In the genomic region with DNA sequence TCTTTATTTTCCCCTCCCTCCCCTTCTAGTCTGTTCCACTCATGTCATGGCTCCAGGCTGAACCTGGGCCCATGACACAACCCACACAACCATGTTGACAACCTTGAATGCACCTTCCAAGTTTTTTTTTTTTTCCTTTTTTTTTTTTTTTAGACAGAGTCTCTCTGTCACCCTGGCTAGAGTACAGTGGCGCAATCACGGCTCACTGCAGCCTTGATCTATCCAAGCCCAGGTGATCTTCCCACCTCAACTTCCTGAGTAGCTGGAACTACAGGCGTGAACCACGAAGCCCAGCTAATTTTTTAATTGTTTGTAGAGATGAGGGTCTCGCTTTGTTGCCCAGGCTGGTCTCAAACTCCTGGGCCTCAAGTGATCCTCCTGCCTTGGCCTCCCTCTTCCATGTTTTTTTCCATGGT, we compare ENCODE assay signal across 1 cellular context.
A peak's percentile ranks its signal among the peaks of the same experiment; 100 is the strongest.
TF ChIP-seq lines count a peak whose summit lies in the region.

No MANE protein-coding gene starts in this region.

TF ChIP-seq in HepG2, 621 proteins besides CTCF, POLR2A, EP300 and RAD21 (continued from another document and continues in another):
- TF ChIP-seq, protein P1, sequence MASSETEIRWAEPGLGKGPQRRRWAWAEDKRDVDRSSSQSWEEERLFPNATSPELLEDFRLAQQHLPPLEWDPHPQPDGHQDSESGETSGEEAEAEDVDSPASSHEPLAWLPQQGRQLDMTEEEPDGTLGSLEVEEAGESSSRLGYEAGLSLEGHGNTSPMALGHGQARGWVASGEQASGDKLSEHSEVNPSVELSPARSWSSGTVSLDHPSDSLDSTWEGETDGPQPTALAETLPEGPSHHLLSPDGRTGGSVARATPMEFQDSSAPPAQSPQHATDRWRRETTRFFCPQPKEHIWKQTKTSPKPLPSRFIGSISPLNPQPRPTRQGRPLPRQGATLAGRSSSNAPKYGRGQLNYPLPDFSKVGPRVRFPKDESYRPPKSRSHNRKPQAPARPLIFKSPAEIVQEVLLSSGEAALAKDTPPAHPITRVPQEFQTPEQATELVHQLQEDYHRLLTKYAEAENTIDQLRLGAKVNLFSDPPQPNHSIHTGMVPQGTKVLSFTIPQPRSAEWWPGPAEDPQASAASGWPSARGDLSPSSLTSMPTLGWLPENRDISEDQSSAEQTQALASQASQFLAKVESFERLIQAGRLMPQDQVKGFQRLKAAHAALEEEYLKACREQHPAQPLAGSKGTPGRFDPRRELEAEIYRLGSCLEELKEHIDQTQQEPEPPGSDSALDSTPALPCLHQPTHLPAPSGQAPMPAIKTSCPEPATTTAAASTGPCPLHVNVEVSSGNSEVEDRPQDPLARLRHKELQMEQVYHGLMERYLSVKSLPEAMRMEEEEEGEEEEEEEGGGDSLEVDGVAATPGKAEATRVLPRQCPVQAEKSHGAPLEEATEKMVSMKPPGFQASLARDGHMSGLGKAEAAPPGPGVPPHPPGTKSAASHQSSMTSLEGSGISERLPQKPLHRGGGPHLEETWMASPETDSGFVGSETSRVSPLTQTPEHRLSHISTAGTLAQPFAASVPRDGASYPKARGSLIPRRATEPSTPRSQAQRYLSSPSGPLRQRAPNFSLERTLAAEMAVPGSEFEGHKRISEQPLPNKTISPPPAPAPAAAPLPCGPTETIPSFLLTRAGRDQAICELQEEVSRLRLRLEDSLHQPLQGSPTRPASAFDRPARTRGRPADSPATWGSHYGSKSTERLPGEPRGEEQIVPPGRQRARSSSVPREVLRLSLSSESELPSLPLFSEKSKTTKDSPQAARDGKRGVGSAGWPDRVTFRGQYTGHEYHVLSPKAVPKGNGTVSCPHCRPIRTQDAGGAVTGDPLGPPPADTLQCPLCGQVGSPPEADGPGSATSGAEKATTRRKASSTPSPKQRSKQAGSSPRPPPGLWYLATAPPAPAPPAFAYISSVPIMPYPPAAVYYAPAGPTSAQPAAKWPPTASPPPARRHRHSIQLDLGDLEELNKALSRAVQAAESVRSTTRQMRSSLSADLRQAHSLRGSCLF (CRISPR knock-in tag; IDR thresholded peaks at IDR 0.05; ENCODE audit: borderline replicate concordance) = no peak
- peak; percentile 87 for TF ChIP-seq SAP130 (CRISPR knock-in tag; IDR thresholded peaks at IDR 0.05; ENCODE audit: low read depth)
- TF ChIP-seq, protein P2, sequence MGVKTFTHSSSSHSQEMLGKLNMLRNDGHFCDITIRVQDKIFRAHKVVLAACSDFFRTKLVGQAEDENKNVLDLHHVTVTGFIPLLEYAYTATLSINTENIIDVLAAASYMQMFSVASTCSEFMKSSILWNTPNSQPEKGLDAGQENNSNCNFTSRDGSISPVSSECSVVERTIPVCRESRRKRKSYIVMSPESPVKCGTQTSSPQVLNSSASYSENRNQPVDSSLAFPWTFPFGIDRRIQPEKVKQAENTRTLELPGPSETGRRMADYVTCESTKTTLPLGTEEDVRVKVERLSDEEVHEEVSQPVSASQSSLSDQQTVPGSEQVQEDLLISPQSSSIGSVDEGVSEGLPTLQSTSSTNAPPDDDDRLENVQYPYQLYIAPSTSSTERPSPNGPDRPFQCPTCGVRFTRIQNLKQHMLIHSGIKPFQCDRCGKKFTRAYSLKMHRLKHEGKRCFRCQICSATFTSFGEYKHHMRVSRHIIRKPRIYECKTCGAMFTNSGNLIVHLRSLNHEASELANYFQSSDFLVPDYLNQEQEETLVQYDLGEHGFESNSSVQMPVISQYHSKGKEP (CRISPR knock-in tag; IDR thresholded peaks at IDR 0.05) = no peak
- no peak for TF ChIP-seq PCBP1 (IDR thresholded peaks at IDR 0.05; ENCODE audit: borderline replicate concordance, low read depth, low read length)
- TF ChIP-seq KAT8 (CRISPR knock-in tag; IDR thresholded peaks at IDR 0.05) = 0 out of 2 replicates have a peak, but pooled peaks have one; percentile 35
- TF ChIP-seq, protein P3, sequence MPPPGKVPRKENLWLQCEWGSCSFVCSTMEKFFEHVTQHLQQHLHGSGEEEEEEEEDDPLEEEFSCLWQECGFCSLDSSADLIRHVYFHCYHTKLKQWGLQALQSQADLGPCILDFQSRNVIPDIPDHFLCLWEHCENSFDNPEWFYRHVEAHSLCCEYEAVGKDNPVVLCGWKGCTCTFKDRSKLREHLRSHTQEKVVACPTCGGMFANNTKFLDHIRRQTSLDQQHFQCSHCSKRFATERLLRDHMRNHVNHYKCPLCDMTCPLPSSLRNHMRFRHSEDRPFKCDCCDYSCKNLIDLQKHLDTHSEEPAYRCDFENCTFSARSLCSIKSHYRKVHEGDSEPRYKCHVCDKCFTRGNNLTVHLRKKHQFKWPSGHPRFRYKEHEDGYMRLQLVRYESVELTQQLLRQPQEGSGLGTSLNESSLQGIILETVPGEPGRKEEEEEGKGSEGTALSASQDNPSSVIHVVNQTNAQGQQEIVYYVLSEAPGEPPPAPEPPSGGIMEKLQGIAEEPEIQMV (CRISPR knock-in tag; IDR thresholded peaks at IDR 0.05; ENCODE audit: low read depth) = no peak
- TF ChIP-seq, protein P4, sequence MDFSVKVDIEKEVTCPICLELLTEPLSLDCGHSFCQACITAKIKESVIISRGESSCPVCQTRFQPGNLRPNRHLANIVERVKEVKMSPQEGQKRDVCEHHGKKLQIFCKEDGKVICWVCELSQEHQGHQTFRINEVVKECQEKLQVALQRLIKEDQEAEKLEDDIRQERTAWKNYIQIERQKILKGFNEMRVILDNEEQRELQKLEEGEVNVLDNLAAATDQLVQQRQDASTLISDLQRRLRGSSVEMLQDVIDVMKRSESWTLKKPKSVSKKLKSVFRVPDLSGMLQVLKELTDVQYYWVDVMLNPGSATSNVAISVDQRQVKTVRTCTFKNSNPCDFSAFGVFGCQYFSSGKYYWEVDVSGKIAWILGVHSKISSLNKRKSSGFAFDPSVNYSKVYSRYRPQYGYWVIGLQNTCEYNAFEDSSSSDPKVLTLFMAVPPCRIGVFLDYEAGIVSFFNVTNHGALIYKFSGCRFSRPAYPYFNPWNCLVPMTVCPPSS (IDR thresholded peaks at IDR 0.05) = no peak
- TF ChIP-seq TP53 (CRISPR knock-in tag; conservative IDR thresholded peaks at IDR 0.05) = no peak
- no peak for TF ChIP-seq THYN1 (CRISPR knock-in tag; IDR thresholded peaks at IDR 0.05; ENCODE audit: borderline replicate concordance, low read depth)
- TF ChIP-seq MYC (CRISPR knock-in tag; IDR thresholded peaks at IDR 0.05; ENCODE audit: borderline replicate concordance) = peak; percentile 48; the same call in 1 of the 2 replicates
- peak; percentile 12; the same call in 1 of the 2 replicates for TF ChIP-seq BHLHE40 (IDR thresholded peaks at IDR 0.05; ENCODE audit: low read length)
- TF ChIP-seq, protein P5, sequence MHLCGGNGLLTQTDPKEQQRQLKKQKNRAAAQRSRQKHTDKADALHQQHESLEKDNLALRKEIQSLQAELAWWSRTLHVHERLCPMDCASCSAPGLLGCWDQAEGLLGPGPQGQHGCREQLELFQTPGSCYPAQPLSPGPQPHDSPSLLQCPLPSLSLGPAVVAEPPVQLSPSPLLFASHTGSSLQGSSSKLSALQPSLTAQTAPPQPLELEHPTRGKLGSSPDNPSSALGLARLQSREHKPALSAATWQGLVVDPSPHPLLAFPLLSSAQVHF (CRISPR knock-in tag; IDR thresholded peaks at IDR 0.05) = no peak
- TF ChIP-seq PHF5A (CRISPR knock-in tag; IDR thresholded peaks at IDR 0.05; ENCODE audit: low read depth, unreplicated experiment) = no peak
- TF ChIP-seq REXO4 (CRISPR knock-in tag; IDR thresholded peaks at IDR 0.05; ENCODE audit: borderline replicate concordance) = no peak
- no peak for TF ChIP-seq ZNF558 (CRISPR knock-in tag; IDR thresholded peaks at IDR 0.05; ENCODE audit: borderline replicate concordance)
- TF ChIP-seq, protein P6, sequence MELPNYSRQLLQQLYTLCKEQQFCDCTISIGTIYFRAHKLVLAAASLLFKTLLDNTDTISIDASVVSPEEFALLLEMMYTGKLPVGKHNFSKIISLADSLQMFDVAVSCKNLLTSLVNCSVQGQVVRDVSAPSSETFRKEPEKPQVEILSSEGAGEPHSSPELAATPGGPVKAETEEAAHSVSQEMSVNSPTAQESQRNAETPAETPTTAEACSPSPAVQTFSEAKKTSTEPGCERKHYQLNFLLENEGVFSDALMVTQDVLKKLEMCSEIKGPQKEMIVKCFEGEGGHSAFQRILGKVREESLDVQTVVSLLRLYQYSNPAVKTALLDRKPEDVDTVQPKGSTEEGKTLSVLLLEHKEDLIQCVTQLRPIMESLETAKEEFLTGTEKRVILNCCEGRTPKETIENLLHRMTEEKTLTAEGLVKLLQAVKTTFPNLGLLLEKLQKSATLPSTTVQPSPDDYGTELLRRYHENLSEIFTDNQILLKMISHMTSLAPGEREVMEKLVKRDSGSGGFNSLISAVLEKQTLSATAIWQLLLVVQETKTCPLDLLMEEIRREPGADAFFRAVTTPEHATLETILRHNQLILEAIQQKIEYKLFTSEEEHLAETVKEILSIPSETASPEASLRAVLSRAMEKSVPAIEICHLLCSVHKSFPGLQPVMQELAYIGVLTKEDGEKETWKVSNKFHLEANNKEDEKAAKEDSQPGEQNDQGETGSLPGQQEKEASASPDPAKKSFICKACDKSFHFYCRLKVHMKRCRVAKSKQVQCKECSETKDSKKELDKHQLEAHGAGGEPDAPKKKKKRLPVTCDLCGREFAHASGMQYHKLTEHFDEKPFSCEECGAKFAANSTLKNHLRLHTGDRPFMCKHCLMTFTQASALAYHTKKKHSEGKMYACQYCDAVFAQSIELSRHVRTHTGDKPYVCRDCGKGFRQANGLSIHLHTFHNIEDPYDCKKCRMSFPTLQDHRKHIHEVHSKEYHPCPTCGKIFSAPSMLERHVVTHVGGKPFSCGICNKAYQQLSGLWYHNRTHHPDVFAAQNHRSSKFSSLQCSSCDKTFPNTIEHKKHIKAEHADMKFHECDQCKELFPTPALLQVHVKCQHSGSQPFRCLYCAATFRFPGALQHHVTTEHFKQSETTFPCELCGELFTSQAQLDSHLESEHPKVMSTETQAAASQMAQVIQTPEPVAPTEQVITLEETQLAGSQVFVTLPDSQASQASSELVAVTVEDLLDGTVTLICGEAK (IDR thresholded peaks at IDR 0.05) = no peak
- TF ChIP-seq, protein P6 (CRISPR knock-in tag; IDR thresholded peaks at IDR 0.05) = peak; percentile 63; the same call in 1 of the 2 replicates
- no peak for TF ChIP-seq RFX5 (IDR thresholded peaks at IDR 0.05; ENCODE audit: low read depth, low read length)
- TF ChIP-seq MATR3 (CRISPR knock-in tag; IDR thresholded peaks at IDR 0.05) = no peak
- TF ChIP-seq, protein P7, sequence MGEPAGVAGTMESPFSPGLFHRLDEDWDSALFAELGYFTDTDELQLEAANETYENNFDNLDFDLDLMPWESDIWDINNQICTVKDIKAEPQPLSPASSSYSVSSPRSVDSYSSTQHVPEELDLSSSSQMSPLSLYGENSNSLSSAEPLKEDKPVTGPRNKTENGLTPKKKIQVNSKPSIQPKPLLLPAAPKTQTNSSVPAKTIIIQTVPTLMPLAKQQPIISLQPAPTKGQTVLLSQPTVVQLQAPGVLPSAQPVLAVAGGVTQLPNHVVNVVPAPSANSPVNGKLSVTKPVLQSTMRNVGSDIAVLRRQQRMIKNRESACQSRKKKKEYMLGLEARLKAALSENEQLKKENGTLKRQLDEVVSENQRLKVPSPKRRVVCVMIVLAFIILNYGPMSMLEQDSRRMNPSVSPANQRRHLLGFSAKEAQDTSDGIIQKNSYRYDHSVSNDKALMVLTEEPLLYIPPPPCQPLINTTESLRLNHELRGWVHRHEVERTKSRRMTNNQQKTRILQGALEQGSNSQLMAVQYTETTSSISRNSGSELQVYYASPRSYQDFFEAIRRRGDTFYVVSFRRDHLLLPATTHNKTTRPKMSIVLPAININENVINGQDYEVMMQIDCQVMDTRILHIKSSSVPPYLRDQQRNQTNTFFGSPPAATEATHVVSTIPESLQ (CRISPR knock-in tag; conservative IDR thresholded peaks at IDR 0.05) = no peak
- peak; percentile 99 for TF ChIP-seq TBX2 (CRISPR knock-in tag; IDR thresholded peaks at IDR 0.05; ENCODE audit: borderline replicate concordance)
- TF ChIP-seq, protein P8, sequence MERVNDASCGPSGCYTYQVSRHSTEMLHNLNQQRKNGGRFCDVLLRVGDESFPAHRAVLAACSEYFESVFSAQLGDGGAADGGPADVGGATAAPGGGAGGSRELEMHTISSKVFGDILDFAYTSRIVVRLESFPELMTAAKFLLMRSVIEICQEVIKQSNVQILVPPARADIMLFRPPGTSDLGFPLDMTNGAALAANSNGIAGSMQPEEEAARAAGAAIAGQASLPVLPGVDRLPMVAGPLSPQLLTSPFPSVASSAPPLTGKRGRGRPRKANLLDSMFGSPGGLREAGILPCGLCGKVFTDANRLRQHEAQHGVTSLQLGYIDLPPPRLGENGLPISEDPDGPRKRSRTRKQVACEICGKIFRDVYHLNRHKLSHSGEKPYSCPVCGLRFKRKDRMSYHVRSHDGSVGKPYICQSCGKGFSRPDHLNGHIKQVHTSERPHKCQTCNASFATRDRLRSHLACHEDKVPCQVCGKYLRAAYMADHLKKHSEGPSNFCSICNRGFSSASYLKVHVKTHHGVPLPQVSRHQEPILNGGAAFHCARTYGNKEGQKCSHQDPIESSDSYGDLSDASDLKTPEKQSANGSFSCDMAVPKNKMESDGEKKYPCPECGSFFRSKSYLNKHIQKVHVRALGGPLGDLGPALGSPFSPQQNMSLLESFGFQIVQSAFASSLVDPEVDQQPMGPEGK (CRISPR knock-in tag; IDR thresholded peaks at IDR 0.05) = no peak; the same call in 1 of the 2 replicates
- TF ChIP-seq ZNF451 (CRISPR knock-in tag; IDR thresholded peaks at IDR 0.05) = no peak; the same call in 1 of the 2 replicates
- no peak for TF ChIP-seq ZNF776 (CRISPR knock-in tag; IDR thresholded peaks at IDR 0.05)
- TF ChIP-seq, protein P9, sequence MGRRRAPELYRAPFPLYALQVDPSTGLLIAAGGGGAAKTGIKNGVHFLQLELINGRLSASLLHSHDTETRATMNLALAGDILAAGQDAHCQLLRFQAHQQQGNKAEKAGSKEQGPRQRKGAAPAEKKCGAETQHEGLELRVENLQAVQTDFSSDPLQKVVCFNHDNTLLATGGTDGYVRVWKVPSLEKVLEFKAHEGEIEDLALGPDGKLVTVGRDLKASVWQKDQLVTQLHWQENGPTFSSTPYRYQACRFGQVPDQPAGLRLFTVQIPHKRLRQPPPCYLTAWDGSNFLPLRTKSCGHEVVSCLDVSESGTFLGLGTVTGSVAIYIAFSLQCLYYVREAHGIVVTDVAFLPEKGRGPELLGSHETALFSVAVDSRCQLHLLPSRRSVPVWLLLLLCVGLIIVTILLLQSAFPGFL (CRISPR knock-in tag; IDR thresholded peaks at IDR 0.05) = no peak
